ENCODE assay signal across 23 cellular contexts in genomic region chr12:65672441-65672840, GRCh38.
"Had no signal": no experiment of that assay in that cellular context is flagged by ENCODE, and none has a peak within 500 bp of the region (broad histone marks: within the 10 kb centered on the region; RNA-seq: fewer than 3 reads in every experiment).

No MANE protein-coding gene starts in this region.

- ATAC-seq: natural killer cell; right cardiac atrium; stimulated activated effector memory CD8-positive, alpha-beta T cell treated with anti-CD3 and anti-CD28 coated beads, Interleukin-12 subunit alpha, Interleukin-12 subunit beta, amount 100 ng/mL, for 72 hours had no signal

- H3K4me3 ChIP-seq: left lung, ovary, stomach, suprapubic skin, tibial nerve, vagina had no signal

- FAIRE-seq: astrocyte had no signal

- H3K27me3 ChIP-seq: ovary, stomach, suprapubic skin, tibial nerve, vagina had no signal

- DNase-seq: activated naive CD4-positive, alpha-beta T cell treated with Interleukin-2 at 50 U/mL for 16 hours; activated naive CD8-positive, alpha-beta T cell treated with anti-CD3 and anti-CD28 coated beads for 36 hours; activated T-cell treated with anti-CD3 and anti-CD28 coated beads, Interleukin-2, amount 50 U/mL, for 24 hours; cerebellar nuclear complex; cortex of kidney; erythroblast; foreskin fibroblast; immature natural killer cell; kidney glomerular epithelial cell; left lung; midbrain; natural killer cell; ovary; right cardiac atrium; stimulated activated CD4-positive, alpha-beta T cell treated with anti-CD3 and anti-CD28 coated beads, Interleukin-12 subunit alpha, Interleukin-12 subunit beta, amount 100 ng/mL, for 4 hours; stimulated activated CD4-positive, alpha-beta T cell treated with anti-CD3 and anti-CD28 coated beads, Interleukin-1b, Interleukin-23, amount 100 ng/mL, for 48 hours; stomach; T-helper 1 cell had no signal

- H3K4me1 ChIP-seq: left lung, stomach, suprapubic skin, tibial nerve, vagina had no signal

- H3K9me3 ChIP-seq: left lung, ovary, stomach, suprapubic skin, tibial nerve, vagina had no signal

- H3K27ac ChIP-seq: left lung, ovary, stomach, suprapubic skin, tibial nerve, vagina had no signal

- H3K36me3 ChIP-seq: left lung, ovary, stomach, suprapubic skin, tibial nerve, vagina had no signal
